Comparison of ENCODE assay signal across 19 cellular contexts in genomic region chr2:106020032-106020431, GRCh38.
DNase-seq lines count a peak whose midpoint lies in the region; ATAC-seq, FAIRE-seq and TF ChIP-seq lines count a peak whose summit lies in the region.
"Had no signal": no experiment of that assay in that cellular context is flagged by ENCODE, and none has a peak within 500 bp of the region (broad histone marks: within the 10 kb centered on the region; RNA-seq: fewer than 3 reads in every experiment).

No MANE protein-coding gene starts in this region.

- no peaks in the 10 kb centered on the region for H3K4me1 Mint-ChIP-seq in astrocyte (ENCODE audit: low read depth, unreplicated experiment)
- H3K4me1 Mint-ChIP-seq: B cell, IgD-negative memory B cell had no signal

- no peak overlapping the region for H3K27ac ChIP-seq in astrocyte (ENCODE audit: low read depth, low read length)
- H3K27ac ChIP-seq in esophagus muscularis mucosa (replicated peaks in 1 of 4), result peak overlapping the region; percentile 24 to 68 (median 60)
- peak overlapping the region; percentile 44 to 57 for H3K27ac ChIP-seq in thoracic aorta
- H3K27ac ChIP-seq: epithelial cell of prostate, neural progenitor cell had no signal

- TF ChIP-seq CTCF in astrocyte (IDR thresholded peaks at IDR 0.05; ENCODE audit: insufficient read depth, low read depth, low read length), result no peak
- no peak for TF ChIP-seq CTCF in esophagus muscularis mucosa (IDR thresholded peaks at IDR 0.05)
- TF ChIP-seq CTCF in thoracic aorta (IDR thresholded peaks at IDR 0.05), result no peak
- no peak for TF ChIP-seq CTCF in GM20000 (IDR thresholded peaks at IDR 0.05; ENCODE audit: extremely low read depth, missing control alignments)

- DNase-seq in astrocyte (ENCODE audit: low read depth) (peak; percentile 1), esophagus muscularis mucosa (ENCODE audit: extremely low spot score) (peak; percentile 89), iris pigment epithelial cell (ENCODE audit: low read depth) (peak; percentile 7), thoracic aorta (ENCODE audit: low spot score) (no peak), GM20000 (ENCODE audit: low spot score) (no peak), 8988T (no peak)
- DNase-seq: HCEC 1CT; MM.1S; NCI-H187 treated with DMSO at 0.1 percent for 48 hours; stimulated activated naive CD8-positive, alpha-beta T cell treated with anti-CD3 and anti-CD28 coated beads, Interleukin-15, Interleukin-2, amounts not matched to agents 100 U/mL and 50 U/mL, for 24 hours had no signal

- intact Hi-C loops in esophagus muscularis mucosa (cut with DNase I), result loop anchor here (10.0 kb wide), 1 partner anchor 625 kb away; the partner anchor contains the start of gene FHL2

- H3K9me3 Mint-ChIP-seq in astrocyte (ENCODE audit: unreplicated experiment), result peaks cover 1% of the 10 kb centered on the region
- H3K9me3 Mint-ChIP-seq: dendritic cell treated with granulocyte-macrophage colony-stimulating factor and Interleukin-4, amounts not matched to agents 40 ng/mL and 50 ng/mL, for 4 days; IgD-negative memory B cell; neural progenitor cell had no signal

- H3K27me3 ChIP-seq in astrocyte (ENCODE audit: insufficient read depth, low read length) (no peaks in the 10 kb centered on the region), esophagus muscularis mucosa (no peaks in the 10 kb centered on the region), thoracic aorta (replicated peaks; ENCODE audit: insufficient read depth) (no peaks in the 10 kb centered on the region)
- H3K27me3 ChIP-seq: neural progenitor cell had no signal

- H3K36me3 Mint-ChIP-seq in astrocyte (ENCODE audit: low read depth, unreplicated experiment), result no peaks in the 10 kb centered on the region
- H3K36me3 Mint-ChIP-seq: IgD-negative memory B cell, neural progenitor cell had no signal

- H3K4me3 ChIP-seq in astrocyte (ENCODE audit: insufficient read depth, low read depth, low read length), result no peak overlapping the region
- H3K4me3 ChIP-seq in esophagus muscularis mucosa, result no peak overlapping the region
- no peak overlapping the region for H3K4me3 ChIP-seq in thoracic aorta
- H3K4me3 ChIP-seq: neural progenitor cell had no signal

- H3K27ac Mint-ChIP-seq in astrocyte (ENCODE audit: unreplicated experiment), result no peak overlapping the region
- H3K27ac Mint-ChIP-seq: B cell; dendritic cell treated with granulocyte-macrophage colony-stimulating factor and Interleukin-4, amounts not matched to agents 40 ng/mL and 50 ng/mL, for 4 days; IgD-negative memory B cell; neural progenitor cell had no signal

- no peak overlapping the region for H3K9ac ChIP-seq in astrocyte (ENCODE audit: low read length)
- H3K9ac ChIP-seq: neural progenitor cell had no signal

- WGBS in esophagus muscularis mucosa, result 23% methylated on average over 4 of the region's 4 CpGs

- H4K20me1 ChIP-seq in astrocyte (ENCODE audit: insufficient read depth, low read length), result no peaks in the 10 kb centered on the region

- H3K36me3 ChIP-seq in astrocyte (ENCODE audit: insufficient read depth, low read length) (no peaks in the 10 kb centered on the region), esophagus muscularis mucosa (no peaks in the 10 kb centered on the region), thoracic aorta (no peaks in the 10 kb centered on the region)
- H3K36me3 ChIP-seq: neural progenitor cell had no signal

- H3K4me3 Mint-ChIP-seq in astrocyte (ENCODE audit: unreplicated experiment), result no peak overlapping the region
- H3K4me3 Mint-ChIP-seq: B cell; dendritic cell treated with granulocyte-macrophage colony-stimulating factor and Interleukin-4, amounts not matched to agents 40 ng/mL and 50 ng/mL, for 4 days; IgD-negative memory B cell; neural progenitor cell had no signal

- no peak for TF ChIP-seq POLR2A in esophagus muscularis mucosa (IDR thresholded peaks at IDR 0.05; ENCODE audit: low read depth)

- H3K79me2 ChIP-seq in astrocyte (ENCODE audit: insufficient read depth, low read length), result no peaks in the 10 kb centered on the region

- peaks cover 13% of the 10 kb centered on the region for H3K27me3 Mint-ChIP-seq in astrocyte (ENCODE audit: low read depth, unreplicated experiment)
- H3K27me3 Mint-ChIP-seq: dendritic cell treated with granulocyte-macrophage colony-stimulating factor and Interleukin-4, amounts not matched to agents 40 ng/mL and 50 ng/mL, for 4 days; IgD-negative memory B cell had no signal

- H3K9me3 ChIP-seq in astrocyte (ENCODE audit: insufficient read depth, low read depth, low read length) (no peaks in the 10 kb centered on the region), esophagus muscularis mucosa (no peaks in the 10 kb centered on the region), thoracic aorta (no peaks in the 10 kb centered on the region)

- no peak overlapping the region for H3K4me2 ChIP-seq in astrocyte (ENCODE audit: low read length)

- no peak for ATAC-seq in thoracic aorta (ENCODE audit: insufficient number of reproducible peaks, low FRiP score, low read depth)
- ATAC-seq in activated CD4-positive, CD25-positive, alpha-beta regulatory T cell treated with anti-CD3 and anti-CD28 coated beads, Interleukin-2, amount 50 U/mL, for 24 hours, result no peak
- ATAC-seq: stimulated activated naive CD8-positive, alpha-beta T cell treated with anti-CD3 and anti-CD28 coated beads, Interleukin-15, Interleukin-2, amounts not matched to agents 100 U/mL and 50 U/mL, for 24 hours had no signal

- H2AFZ ChIP-seq in astrocyte (ENCODE audit: low read depth, low read length), result no peak overlapping the region

- no peak for TF ChIP-seq EP300 in esophagus muscularis mucosa (IDR thresholded peaks at IDR 0.05)

- no peak for FAIRE-seq in astrocyte (lab: Jason Lieb, UNC)
- FAIRE-seq: GM19239, keratinocyte, urothelium cell line had no signal

- H3K4me1 ChIP-seq in astrocyte (ENCODE audit: insufficient read depth, low read length) (peaks cover 4% of the 10 kb centered on the region), esophagus muscularis mucosa (peaks cover 19 to 30% (median 29%) of the 10 kb centered on the region in 4 donors), thoracic aorta (ENCODE audit: control insufficient read depth in 1 of 2, low read depth in 2 of 2) (peaks cover 10 to 25% of the 10 kb centered on the region in 2 donors)

Comparison
In these comparisons a context has a peak if more than half of its experiments do, and no peak if none do; other contexts are left out.
1. DNase-seq: peak in astrocyte (single experiment), esophagus muscularis mucosa (single experiment) and iris pigment epithelial cell (single experiment); none in thoracic aorta (single experiment), GM20000 (single experiment) and 8988T (single experiment).